Comparison of ENCODE assay signal across 11 cellular contexts in the genomic region with DNA sequence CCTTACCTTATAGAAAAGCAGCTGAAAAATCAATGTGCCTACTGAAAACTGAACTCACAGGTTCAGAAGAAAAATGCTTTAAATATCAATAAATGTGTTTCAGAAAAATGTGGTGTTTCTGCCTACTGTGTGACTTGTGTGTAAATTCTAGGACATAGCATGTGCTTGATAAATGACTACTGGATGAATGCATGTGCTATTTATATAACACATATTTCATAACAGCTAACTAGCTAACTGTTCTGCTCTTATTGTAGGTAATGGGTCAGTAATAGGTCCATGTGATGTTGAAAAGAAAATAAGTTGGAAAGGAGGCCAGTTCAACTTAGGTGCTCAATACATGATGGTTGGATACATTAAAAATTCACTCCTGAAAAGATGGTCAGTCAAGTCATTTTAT.
"Had no signal": no experiment of that assay in that cellular context is flagged by ENCODE, and none has a peak within 500 bp of the region (broad histone marks: within the 10 kb centered on the region; RNA-seq: fewer than 3 reads in every experiment).

No MANE protein-coding gene starts in this region.

- ATAC-seq: GM23338, HCT116 had no signal

- H3K4me3 Mint-ChIP-seq: GM23338, H9, HFFc6 had no signal

- FAIRE-seq: H1, H54 had no signal

- H3K27ac ChIP-seq: GM23248 had no signal

- H3K9me3 Mint-ChIP-seq: GM23338, H9, HFFc6 had no signal

- H3K36me3 ChIP-seq: HAP-1 had no signal

- H3K9me3 ChIP-seq: HAP-1 had no signal

- H3K4me3 ChIP-seq: GM23248, GM23338, HAP-1 had no signal

- DNase-seq: GM23248, GOT3, H7, H9, HCEC 1CT, HFFc6 had no signal

- H3K4me2 ChIP-seq: GM23338 had no signal

- H3K27ac Mint-ChIP-seq: GM23338, HFFc6 had no signal

- H3K9ac ChIP-seq: GM23248 had no signal

- H2AFZ ChIP-seq: GM23248, GM23338 had no signal
